Comparison of ENCODE assay signal across 16 cellular contexts in the genomic region with DNA sequence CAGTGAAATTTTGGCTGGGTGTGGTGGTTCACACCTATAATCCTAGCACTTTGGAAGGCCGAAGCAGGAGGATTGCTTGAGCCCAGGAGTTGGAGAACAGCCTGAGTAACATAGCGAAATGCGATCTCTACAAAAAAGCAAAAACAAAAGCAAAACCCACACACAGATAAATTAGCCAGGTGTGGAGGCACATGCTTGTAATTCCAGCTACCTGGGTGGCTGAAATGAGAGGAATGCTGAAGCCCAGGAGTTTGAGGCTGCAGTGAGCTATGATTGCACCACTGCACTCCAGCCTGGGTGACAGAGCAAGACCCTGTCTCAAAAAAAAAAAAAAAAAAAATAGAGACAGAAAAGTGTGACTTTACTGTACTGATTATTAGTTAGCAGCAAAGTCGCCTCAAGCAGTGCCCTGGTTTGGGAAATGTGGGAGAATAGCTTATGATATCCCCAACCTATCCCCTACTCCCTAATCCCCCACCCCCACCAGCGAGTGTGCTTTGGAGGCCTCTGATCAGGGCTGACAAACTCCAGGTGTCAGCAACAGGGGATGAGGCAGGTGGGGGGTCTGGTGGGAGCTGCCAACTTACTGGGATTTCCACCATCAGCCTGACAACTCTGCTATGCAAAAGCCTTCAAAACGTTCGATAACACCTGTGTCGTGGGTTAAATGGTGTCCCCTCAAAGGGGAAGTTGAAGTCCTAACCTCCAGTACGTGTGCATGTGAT.
A peak's percentile ranks its signal among the peaks of the same experiment; 100 is the strongest.
DNase-seq lines count a peak whose midpoint lies in the region; ATAC-seq, FAIRE-seq and TF ChIP-seq lines count a peak whose summit lies in the region.
"Had no signal": no experiment of that assay in that cellular context is flagged by ENCODE, and none has a peak within 500 bp of the region (broad histone marks: within the 10 kb centered on the region; RNA-seq: fewer than 3 reads in every experiment).

No MANE protein-coding gene starts in this region.

- H3K9ac ChIP-seq in HepG2 (ENCODE audit: insufficient read depth, low read depth, low read length): no peak overlapping the region
- H3K9ac ChIP-seq: SK-N-SH had no signal

- H3K4me2 ChIP-seq in HepG2 (ENCODE audit: low read depth, low read length): no peak overlapping the region
- H3K4me2 ChIP-seq: SK-N-SH had no signal

- in situ Hi-C loops in HepG2 (cut with HindIII; ENCODE audit: extremely low pct_ligation_motif_present, low pct_unique_long_range_greater_than_20kb): no loop called here

- H3K9me3 ChIP-seq in body of pancreas (no peaks in the 10 kb centered on the region), spleen (peaks cover 0 to 9% (median 0%) of the 10 kb centered on the region in 8 donors), HepG2 (ENCODE audit: low read length) (no peaks in the 10 kb centered on the region)
- H3K9me3 ChIP-seq: SK-N-SH had no signal

- no peaks in the 10 kb centered on the region for H4K20me1 ChIP-seq in HepG2 (ENCODE audit: insufficient read depth, low read length)

- no peak for DNase-seq in body of pancreas
- DNase-seq in left kidney (ENCODE audit: low read depth, low spot score): peak; percentile 50
- peak; percentile 14 for DNase-seq in spleen
- DNase-seq in HepG2 (ENCODE audit: low spot score): no peak
- no peak for DNase-seq in activated CD4-positive, alpha-beta T cell treated with anti-CD3 and anti-CD28 coated beads for 48 hours
- DNase-seq: COR-L47, EL, NCI-H1417, NCI-H187 treated with DMSO at 0.1 percent for 48 hours, NCI-H510A treated with DMSO at 0.1 percent for 48 hours, Right ventricle myocardium superior, SK-N-SH had no signal

- no peak for TF ChIP-seq RAD21 in Ishikawa (IDR thresholded peaks at IDR 0.05; ENCODE audit: low read depth)
- no peak for TF ChIP-seq RAD21 in HepG2 (CRISPR knock-in tag; IDR thresholded peaks at IDR 0.05)

- H2AFZ ChIP-seq in HepG2 (ENCODE audit: low read length): no peak overlapping the region

- H3K27ac ChIP-seq in body of pancreas (peak overlapping the region in 1 of 4 donors; percentile 23), spleen (no peak overlapping the region), HepG2 (ENCODE audit: extremely low read length, insufficient read depth, low read length) (no peak overlapping the region)

- TF ChIP-seq CTCF in body of pancreas (IDR thresholded peaks at IDR 0.05) (no peak), spleen (IDR thresholded peaks at IDR 0.05 in 8 of 11, conservative IDR thresholded peaks at IDR 0.05 in 3 of 11) (no peak), HepG2 (CRISPR knock-in tag; IDR thresholded peaks at IDR 0.05) (no peak)

- no peaks in the 10 kb centered on the region for H3K36me3 ChIP-seq in body of pancreas (replicated peaks in 1 of 2; ENCODE audit: insufficient read depth in 1 of 2, low read depth in 2 of 2)
- no peaks in the 10 kb centered on the region for H3K36me3 ChIP-seq in spleen
- H3K36me3 ChIP-seq in HepG2 (replicated peaks in 1 of 2; ENCODE audit: control insufficient read depth in 1 of 2, insufficient read depth in 2 of 2, low read length in 2 of 2): no peaks in the 10 kb centered on the region

- TF ChIP-seq EP300 in Ishikawa (IDR thresholded peaks at IDR 0.05; ENCODE audit: borderline replicate concordance) (no peak), HepG2 (IDR thresholded peaks at IDR 0.05; ENCODE audit: low read depth in 2 of 2, low read length in 2 of 2) (no peak), HepG2 (CRISPR knock-in tag; IDR thresholded peaks at IDR 0.05; ENCODE audit: borderline replicate concordance) (no peak)

- no peaks in the 10 kb centered on the region for H3K79me2 ChIP-seq in HepG2 (ENCODE audit: insufficient read depth, low read length)

- CTCF ChIA-PET in HepG2 (lab: Yijun Ruan, JAX; ENCODE audit: low intra/inter-chr PET ratio, low total read pairs): no interaction called here

- TF ChIP-seq POLR2A in body of pancreas (IDR thresholded peaks at IDR 0.05): no peak
- TF ChIP-seq POLR2A in spleen (IDR thresholded peaks at IDR 0.05): no peak
- TF ChIP-seq POLR2A in HepG2 (IDR thresholded peaks at IDR 0.05; ENCODE audit: insufficient read depth in 1 of 2, low read depth in 2 of 2, low read length in 2 of 2): no peak

- peak; percentile 40 for ATAC-seq in body of pancreas
- ATAC-seq in GM19467 (IDR thresholded peaks at IDR 0.05; ENCODE audit: unreplicated experiment): no peak
- ATAC-seq in HepG2: no peak
- ATAC-seq: Panc1 had no signal

- H3K4me3 ChIP-seq in body of pancreas: no peak overlapping the region
- no peak overlapping the region for H3K4me3 ChIP-seq in spleen
- no peak overlapping the region for H3K4me3 ChIP-seq in HepG2 (replicated peaks in 1 of 3; ENCODE audit: insufficient read depth in 1 of 3, low read depth in 2 of 3, low read length in 3 of 3)

- WGBS in body of pancreas, 2 donors: 65 to 72% methylated on average over 9 of the region's 9 CpGs
- 54 to 64% (median 59%) methylated on average over 9 of the region's 9 CpGs for WGBS in spleen, 5 donors
- WGBS in HepG2 (ENCODE audit: low lambda C conversion rate): 59% methylated on average over 9 of the region's 9 CpGs

- intact Hi-C loops in body of pancreas (cut with DNase I): no loop called here
- intact Hi-C loops in spleen (cut with DNase I; ENCODE audit: low total_unique reads): no loop called here
- intact Hi-C loops in HepG2 (cut with micrococcal nuclease; ENCODE audit: unreplicated experiment): no loop called here

- no TSS peak for BruUV-seq in HepG2 (replicated peaks; lab: Mats Ljungman, UMichigan)

- POLR2A ChIA-PET in HepG2 (lab: Yijun Ruan, JAX): no interaction called here

- no peak for FAIRE-seq in HepG2 (lab: Jason Lieb, UNC)
- FAIRE-seq: H54 had no signal

- H3K27me3 ChIP-seq in body of pancreas (no peaks in the 10 kb centered on the region), spleen (replicated peaks in 1 of 7) (peaks cover 0 to 6% (median 0%) of the 10 kb centered on the region in 7 donors), HepG2 (ENCODE audit: control insufficient read depth in 1 of 2, insufficient read depth in 2 of 2, low read length in 2 of 2) (no peaks in the 10 kb centered on the region)

- H3K4me1 ChIP-seq in body of pancreas (peaks cover 14% of the 10 kb centered on the region), spleen (no peaks in the 10 kb centered on the region), HepG2 (ENCODE audit: insufficient read depth, low read length) (peaks cover 57% of the 10 kb centered on the region)

TF ChIP-seq in Ishikawa, 13 proteins besides CTCF, POLR2A, EP300 and RAD21:
- peak; percentile 66 for TF ChIP-seq TEAD4 (IDR thresholded peaks at IDR 0.05)
- TF ChIP-seq CREB1 (IDR thresholded peaks at IDR 0.05; ENCODE audit: low read depth): no peak

TF ChIP-seq in HepG2, 621 proteins besides CTCF, POLR2A, EP300 and RAD21:
- TF ChIP-seq MTA3 (CRISPR knock-in tag; IDR thresholded peaks at IDR 0.05) (no peak), ZNF224 (CRISPR knock-in tag; IDR thresholded peaks at IDR 0.05) (no peak)

Comparison
In these comparisons a context has a peak if more than half of its experiments do, and no peak if none do; other contexts are left out.
1. DNase-seq: peak in left kidney (single experiment) and spleen (single experiment); none in body of pancreas (0 of 4), HepG2 (single experiment) and activated CD4-positive, alpha-beta T cell treated with anti-CD3 and anti-CD28 coated beads for 48 hours (single experiment).